In genomic region chr12:109310247-109311125, GRCh38 we compare ENCODE assay signal across 9 cellular contexts. TPM values are rescaled to one million over a fixed set of nuclear protein-coding genes. Genes with fewer than 3 reads are reported as not detected.
DNase-seq lines count a peak whose midpoint lies in the region; ATAC-seq, FAIRE-seq and TF ChIP-seq lines count a peak whose summit lies in the region.
"Had no signal": no experiment of that assay in that cellular context is flagged by ENCODE, and none has a peak within 500 bp of the region (broad histone marks: within the 10 kb centered on the region; RNA-seq: fewer than 3 reads in every experiment).

No MANE protein-coding gene starts in this region.

- no peaks in the 10 kb centered on the region for H3K9me3 Mint-ChIP-seq in activated B cell treated with CpG ODN at 0.5 μM for 24 hours

- H3K4me2 ChIP-seq in keratinocyte (ENCODE audit: control insufficient read depth, extremely low read depth, insufficient read depth, low read depth, low read length), result peak overlapping the region; percentile 70

- TF ChIP-seq CTCF in activated B cell treated with CpG ODN at 0.5 μM for 24 hours (IDR thresholded peaks at IDR 0.05) (no peak), keratinocyte (optimal IDR thresholded peaks at IDR 0.05 in 1 of 3, IDR thresholded peaks at IDR 0.05 in 1 of 3, conservative IDR thresholded peaks at IDR 0.05 in 1 of 3; ENCODE audit: extremely low read depth in 1 of 3, insufficient read depth in 2 of 3, low read length in 3 of 3) (no peak), testis (IDR thresholded peaks at IDR 0.05) (no peak)

- H3K9ac ChIP-seq in keratinocyte (ENCODE audit: control insufficient read depth, extremely low read depth, insufficient read depth, low read length), result no peak overlapping the region

- DNase-seq in COLO668 (lab: John Stamatoyannopoulos, UW; ENCODE audit: unreplicated experiment) (peak; percentile 79), MG63 (no peak), activated B cell treated with CpG ODN at 0.5 μM for 24 hours (no peak), keratinocyte (ENCODE audit: low read depth, low spot score) (no peak), testis (peak; percentile 54), substantia nigra (lab: John Stamatoyannopoulos, UW) (no peak)

- intact Hi-C loops in activated B cell treated with CpG ODN at 0.5 μM for 24 hours (cut with micrococcal nuclease) (no loop called here), testis (cut with DNase I; ENCODE audit: low total_unique reads) (no loop called here)

- POLR2A ChIA-PET in activated B cell treated with CpG ODN at 0.5 μM for 24 hours (lab: Charles Lee), result no interaction called here

- H3K27me3 ChIP-seq in MG63, result peaks cover 32% of the 10 kb centered on the region
- peaks cover 63% of the 10 kb centered on the region for H3K27me3 ChIP-seq in keratinocyte (ENCODE audit: control insufficient read depth, extremely low read depth, insufficient read depth, low read length)
- H3K27me3 ChIP-seq in testis, result no peaks in the 10 kb centered on the region

- dilution Hi-C loops in keratinocyte (cut with MboI; ENCODE audit: extremely low pct_ligation_motif_present, low sequenced_read_pairs), result no loop called here

- H4K20me1 ChIP-seq in keratinocyte (ENCODE audit: control insufficient read depth, extremely low read depth, insufficient read depth, low read length), result no peaks in the 10 kb centered on the region

- no peak for TF ChIP-seq POLR2A in testis (IDR thresholded peaks at IDR 0.05)

- no peak for FAIRE-seq in keratinocyte (lab: Jason Lieb, UNC)
- FAIRE-seq: colon had no signal

- no peak overlapping the region for H2AFZ ChIP-seq in keratinocyte (ENCODE audit: control insufficient read depth, low read length)

- WGBS in testis, 2 donors, result 8 to 16% methylated on average over 25 to 33 of the region's 33 CpGs

- H3K4me3 Mint-ChIP-seq in activated B cell treated with CpG ODN at 0.5 μM for 24 hours, result peak overlapping the region; percentile 68

- no peak overlapping the region for H3K27ac Mint-ChIP-seq in activated B cell treated with CpG ODN at 0.5 μM for 24 hours

- no peaks in the 10 kb centered on the region for H3K36me3 Mint-ChIP-seq in activated B cell treated with CpG ODN at 0.5 μM for 24 hours (ENCODE audit: low read depth)

- H3K4me1 Mint-ChIP-seq in activated B cell treated with CpG ODN at 0.5 μM for 24 hours, result peaks cover 16% of the 10 kb centered on the region

- CTCF ChIA-PET in activated B cell treated with CpG ODN at 0.5 μM for 24 hours (lab: Charles Lee), result no interaction called here

- H3K4me3 ChIP-seq in MG63, result 0 out of 2 replicates have a peak overlapping the region, but pooled peaks have one; percentile 6
- peak overlapping the region in 2 of 3 experiments; percentile 35 to 57 for H3K4me3 ChIP-seq in keratinocyte (ENCODE audit: control insufficient read depth in 2 of 3, extremely low read depth in 1 of 3, insufficient read depth in 2 of 3, low read depth in 1 of 3, low read length in 3 of 3)
- peak overlapping the region; percentile 32 to 51 for H3K4me3 ChIP-seq in testis

- peaks cover 55% of the 10 kb centered on the region for H3K27me3 Mint-ChIP-seq in activated B cell treated with CpG ODN at 0.5 μM for 24 hours

- H3K36me3 ChIP-seq in MG63 (no peaks in the 10 kb centered on the region), keratinocyte (ENCODE audit: control insufficient read depth in 2 of 2, extremely low read depth in 1 of 2, insufficient read depth in 2 of 2, low read length in 2 of 2) (no peaks in the 10 kb centered on the region), testis (ENCODE audit: low read depth, missing control alignments) (no peaks in the 10 kb centered on the region)

- no peaks in the 10 kb centered on the region for H3K9me1 ChIP-seq in keratinocyte (ENCODE audit: control insufficient read depth, extremely low read depth, insufficient read depth, low read length)

- H3K4me1 ChIP-seq in keratinocyte (ENCODE audit: control insufficient read depth, extremely low read depth, insufficient read depth, low read length), result peaks cover 6% of the 10 kb centered on the region
- H3K4me1 ChIP-seq in testis, result no peaks in the 10 kb centered on the region

- H3K79me2 ChIP-seq in keratinocyte (ENCODE audit: control insufficient read depth, insufficient read depth, low read length), result no peaks in the 10 kb centered on the region

- H3K27ac ChIP-seq in keratinocyte (ENCODE audit: control insufficient read depth, insufficient read depth, low read length) (no peak overlapping the region), testis (peak overlapping the region in 1 of 2 donors; percentile 36), substantia nigra (ENCODE audit: low read depth, low read length, poor library complexity, severe bottlenecking) (no peak overlapping the region)

- no peaks in the 10 kb centered on the region for H3K9me3 ChIP-seq in MG63
- H3K9me3 ChIP-seq in keratinocyte (ENCODE audit: control insufficient read depth, low read depth, low read length), result no peaks in the 10 kb centered on the region
- H3K9me3 ChIP-seq in testis, result no peaks in the 10 kb centered on the region

- ATAC-seq in activated B cell treated with CpG ODN at 0.5 μM for 24 hours (ENCODE audit: low read depth) (no peak), GM18498 (IDR thresholded peaks at IDR 0.05; ENCODE audit: unreplicated experiment) (no peak), GM18520 (IDR thresholded peaks at IDR 0.05; ENCODE audit: unreplicated experiment) (no peak)

RNA-seq across cellular contexts. Expression of gene FOXN4, which starts 1.4 kb away (rescaled TPM):
- not detected in 2 replicates for total RNA-seq in MG63 (2014; rRNA removed; shearing (Covaris generic); ENCODE audit: low replicate concordance)
- not detected in 2 replicates for total RNA-seq in activated B cell treated with CpG ODN at 0.5 μM for 24 hours
- not detected in 3 replicates for polyA plus RNA-seq in keratinocyte
- not detected for polyA plus RNA-seq in keratinocyte (2011; ENCODE audit: low read depth)
- not detected in 2 replicates for polyA plus RNA-seq in keratinocyte (2011; cell fraction: cytosol; rRNA removed)
- not detected in 2 replicates for polyA plus RNA-seq in keratinocyte (2011; cell fraction: nucleus; rRNA removed)
- polyA plus RNA-seq in keratinocyte (2012; ENCODE audit: low replicate concordance), result 0.10 TPM in 1 of 2 replicates, not detected in the other
- not detected in 3 replicates for polyA minus RNA-seq in keratinocyte
- not detected for polyA minus RNA-seq in keratinocyte (2011; cell fraction: cytosol; rRNA and poly(A)+ RNA removed)
- not detected in 2 replicates for polyA minus RNA-seq in keratinocyte (2011; cell fraction: nucleus; rRNA and poly(A)+ RNA removed)
- 1 to 10 TPM; 7.8 to 9.0 TPM for total RNA-seq in testis
- 17.1 TPM for polyA plus RNA-seq in testis (ENCODE audit: insufficient read depth, low read depth, low replicate concordance)

RNA-seq across cellular contexts. Expression of gene MYO1H, which starts 37.2 kb away (rescaled TPM):
- total RNA-seq in MG63 (2014; rRNA removed; shearing (Covaris generic); ENCODE audit: low replicate concordance), result not detected in 2 replicates
- total RNA-seq in activated B cell treated with CpG ODN at 0.5 μM for 24 hours (not detected in 2 replicates), testis (1 to 10 TPM; 1.7 to 3.7 TPM)
- polyA plus RNA-seq in keratinocyte (0.03 TPM in 1 of 3 replicates, not detected in the others), testis (ENCODE audit: insufficient read depth, low read depth, low replicate concordance) (2.9 TPM)
- polyA plus RNA-seq in keratinocyte (2011; ENCODE audit: low read depth), result 0.19 TPM
- polyA plus RNA-seq in keratinocyte (2011; cell fraction: cytosol; rRNA removed), result not detected in 2 replicates
- polyA plus RNA-seq in keratinocyte (2011; cell fraction: nucleus; rRNA removed), result 0.03 TPM in 1 of 2 replicates, not detected in the other
- 0.08 and 0.25 TPM in 2 replicates for polyA plus RNA-seq in keratinocyte (2012; ENCODE audit: low replicate concordance)
- polyA minus RNA-seq in keratinocyte, result not detected in 3 replicates
- polyA minus RNA-seq in keratinocyte (2011; cell fraction: cytosol; rRNA and poly(A)+ RNA removed), result not detected
- polyA minus RNA-seq in keratinocyte (2011; cell fraction: nucleus; rRNA and poly(A)+ RNA removed), result not detected in 2 replicates

Comparison
In these comparisons a context has a peak if more than half of its experiments do, and no peak if none do; other contexts are left out.
1. DNase-seq: peak in COLO668 (single experiment) and testis (single experiment); none in MG63 (single experiment), activated B cell treated with CpG ODN at 0.5 μM for 24 hours (single experiment), keratinocyte (single experiment) and substantia nigra (0 of 49).
2. Peak in every context shown above with its lines, with median percentiles within 50 percentile points of each other: H3K4me3 ChIP-seq.